In the genomic region with DNA sequence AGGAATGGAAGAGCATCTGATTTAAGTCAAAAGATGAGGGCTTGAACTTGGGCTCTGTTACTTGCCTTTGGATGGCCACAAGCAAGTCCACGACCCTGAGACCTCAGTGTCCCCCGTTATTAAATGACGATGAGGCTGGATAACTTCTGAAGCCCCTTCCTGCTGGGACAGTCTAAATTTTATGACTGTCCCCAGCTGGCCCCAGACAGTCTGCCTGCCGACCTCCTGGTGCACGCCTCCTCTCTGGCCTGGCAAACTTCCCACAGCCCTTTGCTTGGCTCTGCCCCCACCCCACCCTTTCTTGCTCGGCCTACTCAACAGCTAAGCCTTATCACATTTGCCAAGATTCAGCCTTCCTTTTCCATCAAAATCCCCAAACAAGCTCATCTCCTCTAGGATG, we compare ENCODE assay signal across 8 cellular contexts.
DNase-seq lines count a peak whose midpoint lies in the region; ATAC-seq and TF ChIP-seq lines count a peak whose summit lies in the region.
"Not testable (repeated sequence)": the region's sequence is repeated elsewhere in the genome, so short reads cannot be mapped to it uniquely, and the experiment has no call there.

No MANE protein-coding gene starts in this region.

- not testable (repeated sequence) for ATAC-seq in IMR-90 (ENCODE audit: low read depth); sciatic nerve

- H3K4me1 Mint-ChIP-seq in endothelial cell (ENCODE audit: unreplicated experiment) = not testable (repeated sequence)

- not testable (repeated sequence) for H3K9ac ChIP-seq in IMR-90 (ENCODE audit: low read depth, low read length); muscle layer of colon (ENCODE audit: low read length)

- H3K18ac ChIP-seq in IMR-90 (ENCODE audit: low read depth, low read length) = not testable (repeated sequence)

- dilution Hi-C loops in IMR-90 (cut with HindIII; ENCODE audit: low sequenced_read_pairs, unreplicated experiment) = not testable (repeated sequence)

- not testable (repeated sequence) for H3K4ac ChIP-seq in IMR-90 (ENCODE audit: low read depth, low read length)

- not testable (repeated sequence) for H3K4me3 ChIP-seq in AG04450 (ENCODE audit: low read depth, low read length); IMR-90 (ENCODE audit: insufficient read depth, low read depth, low read length); ascending aorta; muscle layer of colon (ENCODE audit: low read depth in 1 of 2, low read length in 2 of 2); spleen; transverse colon

- not testable (repeated sequence) for H3K27me3 Mint-ChIP-seq in endothelial cell (ENCODE audit: unreplicated experiment)

- peak overlapping the region; percentile 21 for H3K27ac ChIP-seq in AG04450 (ENCODE audit: low read depth, low read length)
- not testable (repeated sequence) for H3K27ac ChIP-seq in IMR-90 (ENCODE audit: insufficient read depth, low read length)
- peak overlapping the region; percentile 91 to 92 for H3K27ac ChIP-seq in ascending aorta
- peak overlapping the region; percentile 60 for H3K27ac ChIP-seq in muscle layer of colon (ENCODE audit: low read depth, low read length)
- peak overlapping the region in 3 of 8 donors; percentile 33 to 54 (median 46) for H3K27ac ChIP-seq in spleen
- peak overlapping the region in 3 of 4 donors; percentile 25 to 87 (median 66) for H3K27ac ChIP-seq in transverse colon

- not testable (repeated sequence) for H2BK20ac ChIP-seq in IMR-90 (ENCODE audit: low read depth, low read length)

- not testable (repeated sequence) for H3K27ac Mint-ChIP-seq in endothelial cell (ENCODE audit: unreplicated experiment)

- H3K27me3 ChIP-seq in AG04450 (ENCODE audit: control insufficient read depth, insufficient read depth, low read length); IMR-90 (ENCODE audit: control insufficient read depth, insufficient read depth, low read length); ascending aorta; muscle layer of colon (ENCODE audit: control insufficient read depth in 1 of 2, insufficient read depth in 2 of 2, low read length in 2 of 2); spleen (replicated peaks in 1 of 7); transverse colon: not testable (repeated sequence)

- intact Hi-C loops in IMR-90 (cut with micrococcal nuclease); ascending aorta (cut with DNase I); sciatic nerve (cut with DNase I); spleen (cut with DNase I; ENCODE audit: low total_unique reads); transverse colon (cut with DNase I; ENCODE audit: low total_unique reads): not testable (repeated sequence)

- POLR2A ChIA-PET in AG04450 (lab: Yijun Ruan, JAX); IMR-90 (lab: Charles Lee; ENCODE audit: unreplicated experiment): not testable (repeated sequence)

- H3K23ac ChIP-seq in IMR-90 (ENCODE audit: low read depth, low read length) = not testable (repeated sequence)

- not testable (repeated sequence) for H2BK15ac ChIP-seq in IMR-90 (ENCODE audit: low read depth, low read length)

- peaks cover 15% of the 10 kb centered on the region for H3K9me1 ChIP-seq in IMR-90 (ENCODE audit: insufficient read depth, low read length)

- in situ Hi-C loops in IMR-90 (cut with MboI; ENCODE audit: low sequenced_read_pairs); transverse colon (cut with MboI; ENCODE audit: low pct_ligation_motif_present in 1 of 4, low pct_unique_long_range_greater_than_20kb in 1 of 4, low sequenced_read_pairs in 3 of 4): not testable (repeated sequence)

- not testable (repeated sequence) for H4K20me1 ChIP-seq in IMR-90 (ENCODE audit: insufficient read depth, low read length)

- H3K9me3 Mint-ChIP-seq in endothelial cell (ENCODE audit: unreplicated experiment) = not testable (repeated sequence)

- CTCF ChIA-PET in AG04450 (lab: Charles Lee) = interaction anchor here (2.7 to 2.9 kb wide), 2 partner anchors 18 to 53 kb away, joined by 13 to 19 read pairs; no protein-coding TSS in a partner anchor
- CTCF ChIA-PET in IMR-90 (lab: Yijun Ruan, JAX) = interaction anchor here (1.5 to 1.9 kb wide), 2 partner anchors 14 to 53 kb away, joined by 3 to 6 read pairs; no protein-coding TSS in a partner anchor

- H3K9me3 ChIP-seq in AG04450 (ENCODE audit: control insufficient read depth, insufficient read depth, low read length); IMR-90 (ENCODE audit: control insufficient read depth, insufficient read depth, low read length); ascending aorta; muscle layer of colon (ENCODE audit: low read length); spleen; transverse colon: not testable (repeated sequence)

- not testable (repeated sequence) for TF ChIP-seq CTCF in AG04450 (IDR thresholded peaks at IDR 0.05; ENCODE audit: low read depth, low read length); IMR-90 (conservative IDR thresholded peaks at IDR 0.05; ENCODE audit: low read depth, low read length); ascending aorta (IDR thresholded peaks at IDR 0.05); endothelial cell (IDR thresholded peaks at IDR 0.05; ENCODE audit: unreplicated experiment); spleen (IDR thresholded peaks at IDR 0.05 in 8 of 11, conservative IDR thresholded peaks at IDR 0.05 in 3 of 11); transverse colon (IDR thresholded peaks at IDR 0.05)

- not testable (repeated sequence) for TF ChIP-seq EP300 in transverse colon (IDR thresholded peaks at IDR 0.05; ENCODE audit: low read depth)

- TF ChIP-seq POLR2A in IMR-90 (IDR thresholded peaks at IDR 0.05; ENCODE audit: low read depth, low read length); spleen (IDR thresholded peaks at IDR 0.05); transverse colon (IDR thresholded peaks at IDR 0.05): not testable (repeated sequence)

- not testable (repeated sequence) for H2AFZ ChIP-seq in IMR-90 (replicated peaks; ENCODE audit: low read length, poor library complexity)

- H3K79me1 ChIP-seq in IMR-90 (ENCODE audit: low read depth in 1 of 2, low read length in 2 of 2) = peaks cover 9 to 29% of the 10 kb centered on the region in 2 experiments; a peak in 3 of 4 replicates

- not testable (repeated sequence) for H4K8ac ChIP-seq in IMR-90 (ENCODE audit: low read depth in 2 of 2, low read length in 2 of 2)

- not testable (repeated sequence) for H2AK5ac ChIP-seq in IMR-90 (ENCODE audit: low read depth, low read length)

- peaks cover 54% of the 10 kb centered on the region for H3K36me3 ChIP-seq in IMR-90 (ENCODE audit: control insufficient read depth, insufficient read depth, low read length)
- peaks cover 20 to 36% of the 10 kb centered on the region in 2 donors for H3K36me3 ChIP-seq in ascending aorta
- not testable (repeated sequence) for H3K36me3 ChIP-seq in muscle layer of colon (ENCODE audit: insufficient read depth, low read length); spleen; transverse colon

- H4K91ac ChIP-seq in IMR-90 (ENCODE audit: insufficient read depth, low read depth, low read length) = peak overlapping the region; percentile 28; the same call in 1 of the 2 replicates

- peak overlapping the region; percentile 14 for H3K4me3 Mint-ChIP-seq in endothelial cell (ENCODE audit: unreplicated experiment)

- 0% methylated on average over 1 of the region's 6 CpGs; no CpG with 5 or more reads in 1 of the 2 experiments for WGBS in IMR-90 (ENCODE audit: extremely low coverage in 2 of 2, insufficient read length in 1 of 2), 2 experiments
- WGBS in spleen, 5 donors = 60 to 79% (median 67%) methylated on average over 5 to 6 of the region's 6 CpGs
- 40% methylated on average over 6 of the region's 6 CpGs; no CpG with 5 or more reads in 1 of the 2 donors for WGBS in transverse colon (ENCODE audit: low coverage in 1 of 2), 2 donors

- not testable (repeated sequence) for TF ChIP-seq RAD21 in IMR-90 (IDR thresholded peaks at IDR 0.05; ENCODE audit: low read length)

- H2BK120ac ChIP-seq in IMR-90 (ENCODE audit: low read depth, low read length) = peak overlapping the region; percentile 52; the same call in 1 of the 2 replicates

- H3K14ac ChIP-seq in IMR-90 (replicated peaks; ENCODE audit: low read depth, low read length) = peak overlapping the region; percentile 58; the same call in 1 of the 2 replicates

- not testable (repeated sequence) for H2AK9ac ChIP-seq in IMR-90 (replicated peaks; ENCODE audit: low read depth, low read length, poor library complexity)

- DNase-seq in AG04450 (ENCODE audit: low read depth, low spot score); IMR-90; ascending aorta (ENCODE audit: low spot score in 2 of 2); endothelial cell (ENCODE audit: low spot score); transverse colon: not testable (repeated sequence)
- DNase-seq in sciatic nerve (ENCODE audit: low spot score) (peak; percentile 14), spleen (peak; percentile 54)

- H3K36me3 Mint-ChIP-seq in endothelial cell (ENCODE audit: low read depth, unreplicated experiment) = not testable (repeated sequence)

- not testable (repeated sequence) for H4K5ac ChIP-seq in IMR-90 (ENCODE audit: low read depth, low read length)

- H2BK5ac ChIP-seq in IMR-90 (ENCODE audit: low read depth, low read length, poor library complexity, severe bottlenecking) = not testable (repeated sequence)

- BruUV-seq in IMR-90 (replicated peaks; lab: Mats Ljungman, UMichigan) = not testable (repeated sequence)

- H3K4me2 ChIP-seq in IMR-90 (ENCODE audit: low read depth, low read length) = not testable (repeated sequence)

- H3K56ac ChIP-seq in IMR-90 (ENCODE audit: extremely low read depth, insufficient read depth, low read length) = not testable (repeated sequence)

- H3K4me1 ChIP-seq in IMR-90 (ENCODE audit: control insufficient read depth, insufficient read depth, low read length) (peaks cover 23% of the 10 kb centered on the region), ascending aorta (peaks cover 0 to 41% of the 10 kb centered on the region in 2 donors), muscle layer of colon (ENCODE audit: insufficient read depth, low read length) (peaks cover 37% of the 10 kb centered on the region), transverse colon (peaks cover 0 to 23% (median 3%) of the 10 kb centered on the region in 4 donors)
- not testable (repeated sequence) for H3K4me1 ChIP-seq in spleen
